Comparison of ENCODE assay signal across 8 cellular contexts in the genomic region with DNA sequence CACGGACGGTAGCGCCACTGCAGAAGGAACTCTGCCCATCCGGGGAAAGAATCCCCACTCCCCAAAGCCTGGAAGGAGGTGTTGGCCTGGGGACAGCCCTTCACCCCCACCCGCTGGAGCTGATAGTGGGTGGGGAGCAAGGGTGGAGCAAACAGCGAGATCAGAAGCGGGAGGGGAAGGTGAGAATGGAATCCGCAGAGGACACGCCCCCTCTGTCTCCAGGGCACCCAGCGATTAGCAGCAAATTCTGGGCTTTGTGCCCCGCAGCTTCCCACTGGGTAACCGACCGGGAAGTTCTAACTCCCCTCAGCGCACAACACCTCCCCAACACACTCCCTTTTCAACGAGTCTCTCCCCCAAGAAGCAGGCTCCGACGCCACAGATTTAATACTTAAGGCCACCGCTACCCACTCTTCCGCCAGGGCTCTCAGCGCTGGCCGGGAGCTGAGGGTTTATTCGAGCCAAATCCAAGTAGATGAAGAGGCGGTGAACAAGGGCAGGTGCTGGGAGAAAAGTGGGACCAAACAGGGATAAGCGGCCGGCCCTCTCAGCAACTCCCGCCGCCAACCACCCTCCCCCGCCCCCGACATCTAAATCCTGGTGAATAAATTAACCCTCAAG. TPM values are rescaled to one million over a fixed set of nuclear protein-coding genes. Genes with fewer than 3 reads are reported as not detected.
DNase-seq lines count a peak whose midpoint lies in the region; ATAC-seq and TF ChIP-seq lines count a peak whose summit lies in the region.

No MANE protein-coding gene starts in this region.

- peak; percentile 4 for ATAC-seq in activated CD8-positive, alpha-beta T cell treated with anti-CD3 and anti-CD28 coated beads, Interleukin-2, amount 10 ng/mL, durations not matched to agents 7 days and 5 days
- ATAC-seq in foreskin keratinocyte = peak; percentile 45

- TF ChIP-seq CTCF in LNCaP clone FGC (IDR thresholded peaks at IDR 0.05; ENCODE audit: control insufficient read depth, extremely low read depth, insufficient read depth) (no peak), foreskin keratinocyte (conservative IDR thresholded peaks at IDR 0.05) (no peak), GM13976 (IDR thresholded peaks at IDR 0.05; ENCODE audit: borderline replicate concordance, control extremely low read depth, extremely low read depth, insufficient read depth, missing control alignments) (no peak)

- H2BK5ac ChIP-seq in neuronal stem cell (ENCODE audit: low read length) = peak overlapping the region; percentile 94

- WGBS in neuronal stem cell (ENCODE audit: extremely low coverage in 2 of 2, insufficient read length in 2 of 2, insufficient replicate concordance in 1 of 2), 2 donors = no CpG with 5 or more reads among the region's 29 CpGs

- H3K27me3 Mint-ChIP-seq in activated CD8-positive, alpha-beta T cell treated with anti-CD3 and anti-CD28 coated beads, Interleukin-2, amount 10 ng/mL, durations not matched to agents 7 days and 5 days (ENCODE audit: low read depth) = peaks cover 23% of the 10 kb centered on the region

- H3K4ac ChIP-seq in neuronal stem cell (ENCODE audit: low read length) = no peak overlapping the region

- peak overlapping the region; percentile 49 for H3K27ac Mint-ChIP-seq in activated CD8-positive, alpha-beta T cell treated with anti-CD3 and anti-CD28 coated beads, Interleukin-2, amount 10 ng/mL, durations not matched to agents 7 days and 5 days

- no peaks in the 10 kb centered on the region for H3K36me3 Mint-ChIP-seq in activated CD8-positive, alpha-beta T cell treated with anti-CD3 and anti-CD28 coated beads, Interleukin-2, amount 10 ng/mL, durations not matched to agents 7 days and 5 days (ENCODE audit: low read depth)

- no peaks in the 10 kb centered on the region for H3K9me3 Mint-ChIP-seq in activated CD8-positive, alpha-beta T cell treated with anti-CD3 and anti-CD28 coated beads, Interleukin-2, amount 10 ng/mL, durations not matched to agents 7 days and 5 days (ENCODE audit: insufficient read depth)

- peak overlapping the region; percentile 98 for H3K18ac ChIP-seq in neuronal stem cell (ENCODE audit: low read length)

- H4K91ac ChIP-seq in neuronal stem cell (ENCODE audit: low read depth, low read length, poor library complexity) = no peak overlapping the region

- H3K27me3 ChIP-seq in foreskin keratinocyte (no peaks in the 10 kb centered on the region), neuronal stem cell (ENCODE audit: control insufficient read depth in 3 of 3, insufficient read depth in 3 of 3, low read depth in 1 of 3, low read length in 3 of 3) (no peaks in the 10 kb centered on the region)

- peaks cover 30% of the 10 kb centered on the region for H3K79me1 ChIP-seq in neuronal stem cell (ENCODE audit: low read depth, low read length)

- peak overlapping the region; percentile 47 for H3K14ac ChIP-seq in neuronal stem cell (ENCODE audit: low read length)

- H3K27ac ChIP-seq in foreskin keratinocyte (no peak overlapping the region), neuronal stem cell (replicated peaks; ENCODE audit: low read length) (peak overlapping the region; percentile 70)

- CTCF ChIA-PET in activated CD8-positive, alpha-beta T cell treated with anti-CD3 and anti-CD28 coated beads, Interleukin-2, amount 10 ng/mL, durations not matched to agents 7 days and 5 days (lab: Charles Lee) = interaction anchor here (0.6 to 1.3 kb wide), 3 partner anchors 19 to 73 kb away, joined by 3 to 5 read pairs (median 4); no protein-coding TSS in a partner anchor

- DNase-seq in Daoy (ENCODE audit: low read depth) (peak; percentile 65), LNCaP clone FGC (ENCODE audit: low read depth) (no peak), foreskin keratinocyte (peak in 1 of 2 donors; percentile 51), neuronal stem cell (ENCODE audit: low spot score) (no peak), NAMALWA (ENCODE audit: low spot score) (no peak), DMS153 treated with DMSO at 0.1 percent for 48 hours (lab: John Stamatoyannopoulos, UW; ENCODE audit: unreplicated experiment) (no peak), GM13976 (ENCODE audit: low spot score) (no peak)
- DNase-seq in activated CD8-positive, alpha-beta T cell treated with anti-CD3 and anti-CD28 coated beads, Interleukin-2, amount 10 ng/mL, durations not matched to agents 7 days and 5 days = no peak

- H3K36me3 ChIP-seq in neuronal stem cell (replicated peaks in 1 of 2; ENCODE audit: control insufficient read depth in 2 of 2, insufficient read depth in 2 of 2, low read length in 2 of 2) = peaks cover 11 to 18% of the 10 kb centered on the region in 2 donors

- H3K4me1 ChIP-seq in foreskin keratinocyte = no peaks in the 10 kb centered on the region
- H3K4me1 ChIP-seq in neuronal stem cell (ENCODE audit: control insufficient read depth in 2 of 2, insufficient read depth in 1 of 2, low read depth in 1 of 2, low read length in 2 of 2) = peaks cover 21 to 34% of the 10 kb centered on the region in 2 donors

- no peaks in the 10 kb centered on the region for H3K9me3 ChIP-seq in neuronal stem cell (replicated peaks in 1 of 2; ENCODE audit: control insufficient read depth in 2 of 2, insufficient read depth in 1 of 2, low read depth in 1 of 2, low read length in 2 of 2)

- H3K4me3 ChIP-seq in LNCaP clone FGC (ENCODE audit: low read depth, low read length) (peak overlapping the region; percentile 76), neuronal stem cell (ENCODE audit: low read length in 2 of 2) (peak overlapping the region; percentile 85 to 96)

- H2BK12ac ChIP-seq in neuronal stem cell (ENCODE audit: low read length) = no peak overlapping the region

- in situ Hi-C loops in GM13976 (cut with MboI; ENCODE audit: low sequenced_read_pairs, unreplicated experiment) = no loop called here

- POLR2A ChIA-PET in activated CD8-positive, alpha-beta T cell treated with anti-CD3 and anti-CD28 coated beads, Interleukin-2, amount 10 ng/mL, durations not matched to agents 7 days and 5 days (lab: Charles Lee) = interaction anchor here (0.6 to 1.3 kb wide), 2 partner anchors 8 to 19 kb away, joined by 3 read pairs; no protein-coding TSS in a partner anchor

- peak overlapping the region; percentile 99 for H3K9ac ChIP-seq in neuronal stem cell (ENCODE audit: low read depth, low read length, poor library complexity)

- H3K4me1 Mint-ChIP-seq in activated CD8-positive, alpha-beta T cell treated with anti-CD3 and anti-CD28 coated beads, Interleukin-2, amount 10 ng/mL, durations not matched to agents 7 days and 5 days (ENCODE audit: low read depth) = peaks cover 31% of the 10 kb centered on the region

- H3K4me3 Mint-ChIP-seq in activated CD8-positive, alpha-beta T cell treated with anti-CD3 and anti-CD28 coated beads, Interleukin-2, amount 10 ng/mL, durations not matched to agents 7 days and 5 days = peak overlapping the region; percentile 81

- peak overlapping the region; percentile 96 for H2AK5ac ChIP-seq in neuronal stem cell (ENCODE audit: low read depth, low read length)

- peak overlapping the region; percentile 43 for H2BK15ac ChIP-seq in neuronal stem cell (ENCODE audit: low read length)

- peak overlapping the region; percentile 72 for H3K4me2 ChIP-seq in neuronal stem cell (ENCODE audit: insufficient read depth, low read length, poor library complexity, severe bottlenecking)

- H2AFZ ChIP-seq in neuronal stem cell (ENCODE audit: low read length) = peak overlapping the region; percentile 97

- H2BK120ac ChIP-seq in neuronal stem cell (ENCODE audit: low read depth, low read length) = no peak overlapping the region

- peak overlapping the region; percentile 98 for H3K23ac ChIP-seq in neuronal stem cell (ENCODE audit: low read depth, low read length, poor library complexity)

- H4K8ac ChIP-seq in neuronal stem cell (ENCODE audit: low read depth, low read length) = no peak overlapping the region

RNA-seq across cellular contexts. Expression of gene SLC25A29, which starts 1.3 kb away (rescaled TPM):
- total RNA-seq in Daoy (2014; rRNA removed; shearing (Covaris generic)) = 30.7 and 34.7 TPM in 2 replicates
- 10 to 100 TPM; 29.7 to 29.9 TPM for total RNA-seq in activated CD8-positive, alpha-beta T cell treated with anti-CD3 and anti-CD28 coated beads, Interleukin-2, amount 10 ng/mL, durations not matched to agents 7 days and 5 days
- 10.5 and 12.0 TPM in 2 replicates for total RNA-seq in foreskin keratinocyte
- 12.8 and 13.2 TPM in 2 replicates for polyA plus RNA-seq in foreskin keratinocyte
- 113 TPM for polyA plus RNA-seq in neuronal stem cell (2013, experiment 1 of 2)
- polyA plus RNA-seq in neuronal stem cell (2013, experiment 2 of 2) = 111 TPM

RNA-seq across cellular contexts. Expression of gene SLC25A47, which starts 18.2 kb away (rescaled TPM):
- not detected in 2 replicates for total RNA-seq in Daoy (2014; rRNA removed; shearing (Covaris generic))
- not detected for total RNA-seq in activated CD8-positive, alpha-beta T cell treated with anti-CD3 and anti-CD28 coated beads, Interleukin-2, amount 10 ng/mL, durations not matched to agents 7 days and 5 days
- total RNA-seq in foreskin keratinocyte = not detected in 2 replicates
- not detected in 2 replicates for polyA plus RNA-seq in foreskin keratinocyte
- 0.03 TPM for polyA plus RNA-seq in neuronal stem cell (2013, experiment 1 of 2)
- not detected for polyA plus RNA-seq in neuronal stem cell (2013, experiment 2 of 2)
